Comparison of ENCODE assay signal across 38 cellular contexts in the genomic region with DNA sequence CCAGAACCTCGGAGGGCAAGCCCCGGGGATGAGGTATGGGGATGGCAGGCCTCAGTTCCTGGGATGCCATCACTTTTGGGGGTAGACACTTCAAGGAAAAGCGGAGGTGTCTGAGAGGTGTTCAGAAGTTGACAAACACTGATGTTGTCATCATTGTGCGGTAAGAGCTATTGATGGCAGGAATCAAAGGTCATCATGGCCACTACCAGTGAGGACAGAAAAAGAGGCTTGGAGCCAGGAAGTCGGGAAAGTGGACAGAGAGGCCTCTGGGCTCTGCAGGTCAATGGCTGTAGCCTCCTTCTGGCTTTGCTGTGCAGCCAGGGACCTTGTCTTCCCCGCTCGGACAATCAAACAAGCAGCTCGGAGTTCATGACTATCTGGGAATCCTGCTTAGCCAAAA.
"Had no signal": no experiment of that assay in that cellular context is flagged by ENCODE, and none has a peak within 500 bp of the region (broad histone marks: within the 10 kb centered on the region; RNA-seq: fewer than 3 reads in every experiment).

No MANE protein-coding gene starts in this region.

- FAIRE-seq: astrocyte, TTC549 had no signal

- H3K36me3 ChIP-seq: adrenal gland, cardiac muscle cell had no signal

- H3K9me3 ChIP-seq: adrenal gland, body of pancreas had no signal

- H3K27me3 ChIP-seq: adrenal gland, body of pancreas, cardiac muscle cell had no signal

- H3K36me3 Mint-ChIP-seq: activated CD4-positive, alpha-beta memory T cell treated with anti-CD3 and anti-CD28 coated beads for 36 hours; activated naive CD4-positive, alpha-beta T cell treated with anti-CD3 and anti-CD28 coated beads, Interleukin-2, amount 50 U/mL, for 72 hours; activated naive CD8-positive, alpha-beta T cell treated with anti-CD3 and anti-CD28 coated beads for 36 hours had no signal

- ATAC-seq: activated CD8-positive, alpha-beta T cell treated with anti-CD3 and anti-CD28 coated beads for 36 hours; activated naive CD4-positive, alpha-beta T cell treated with anti-CD3 and anti-CD28 coated beads, Interleukin-2, amount 50 U/mL, for 72 hours; activated T-cell treated with anti-CD3 and anti-CD28 coated beads, Interleukin-2, amount 50 U/mL, for 4 hours; activated T-cell treated with anti-CD3 and anti-CD28 coated beads, Interleukin-2, amount 50 U/mL, for 72 hours; activated T-helper 17 cell treated with anti-CD3 and anti-CD28 coated beads, Interleukin-2, amount 50 U/mL, for 72 hours; body of pancreas had no signal

- H3K4me1 ChIP-seq: adrenal gland, body of pancreas had no signal

- H3K27ac Mint-ChIP-seq: activated B cell treated with CpG ODN at 0.5 μM for 24 hours; activated CD4-positive, alpha-beta memory T cell treated with anti-CD3 and anti-CD28 coated beads for 36 hours; activated CD4-positive, alpha-beta T cell treated with anti-CD3 and anti-CD28 coated beads, Interleukin-2, amount 10 ng/mL, durations not matched to agents 24 days and 14 days; activated CD8-positive, alpha-beta T cell treated with anti-CD3 and anti-CD28 coated beads for 36 hours; activated naive CD4-positive, alpha-beta T cell treated with anti-CD3 and anti-CD28 coated beads for 36 hours; activated naive CD8-positive, alpha-beta T cell treated with anti-CD3 and anti-CD28 coated beads for 36 hours; activated T-cell treated with anti-CD3 and anti-CD28 coated beads, Interleukin-2, amount 50 U/mL, for 72 hours; activated T-helper 1 cell treated with anti-CD3 and anti-CD28 coated beads, Interleukin-12 subunit alpha, Interleukin-12 subunit beta, Interleukin-2, Interleukin-4 antibody, amounts not matched to agents 30 ng/mL and 10 ng/mL and 1 ng/mL, durations not matched to agents 14 hours and 24 hours and 36 hours; activated T-helper 17 cell treated with anti-CD3 and anti-CD28 coated beads, Interleukin-2, amount 50 U/mL, for 72 hours; T-helper 1 cell treated with Interleukin-12 subunit alpha and Interleukin-12 subunit beta and Interleukin-4 antibody, amounts not matched to agents 30 μg/mL and 1 μg/mL, for 36 hours; T-helper 2 cell treated with Interferon-gamma antibody and Interleukin-4, amounts not matched to agents 5 μg/mL and 100 μg/mL, for 36 hours had no signal

- H3K27ac ChIP-seq: adrenal gland, body of pancreas, cardiac muscle cell, VCaP had no signal

- H3K4me3 ChIP-seq: adrenal gland, body of pancreas, cardiac muscle cell had no signal

- H3K4me1 Mint-ChIP-seq: activated B cell treated with CpG ODN at 0.5 μM for 24 hours; activated CD4-positive, alpha-beta T cell treated with anti-CD3 and anti-CD28 coated beads, Interleukin-2, amount 10 ng/mL, durations not matched to agents 24 days and 14 days; activated naive CD8-positive, alpha-beta T cell treated with anti-CD3 and anti-CD28 coated beads for 36 hours; activated T-helper 17 cell treated with anti-CD3 and anti-CD28 coated beads, Interleukin-2, amount 50 U/mL, for 72 hours; central memory CD8-positive, alpha-beta T cell had no signal

- DNase-seq: activated B cell treated with CpG ODN at 0.5 μM for 24 hours; activated CD4-positive, alpha-beta memory T cell treated with anti-CD3 and anti-CD28 coated beads for 36 hours; activated CD4-positive, alpha-beta T cell treated with anti-CD3 and anti-CD28 coated beads for 4 hours; activated CD4-positive, alpha-beta T cell treated with anti-CD3 and anti-CD28 coated beads, Interleukin-2, amount 10 ng/mL, durations not matched to agents 24 days and 14 days; activated CD4-positive, alpha-beta T cell treated with anti-CD3 and anti-CD28 coated beads, Interleukin-2, amount 50 U/mL, for 1 hour; activated CD4-positive, alpha-beta T cell treated with anti-CD3 and anti-CD28 coated beads, Interleukin-2, amount 50 U/mL, for 4 hours; activated CD4-positive, CD25-positive, alpha-beta regulatory T cell treated with anti-CD3 and anti-CD28 coated beads, Interleukin-2, amount 50 U/mL, for 72 hours; activated CD8-positive, alpha-beta memory T cell treated with anti-CD3 and anti-CD28 coated beads, Interleukin-2, amount 50 U/mL, for 4 hours; activated CD8-positive, alpha-beta T cell treated with anti-CD3 and anti-CD28 coated beads for 36 hours; activated effector memory CD4-positive, alpha-beta T cell treated with anti-CD3 and anti-CD28 coated beads, Interleukin-2, amount 50 U/mL, for 16 hours; activated gamma-delta T cell treated with Interleukin-2 at 50 U/mL for 16 hours; activated naive CD4-positive, alpha-beta T cell; activated naive CD4-positive, alpha-beta T cell treated with anti-CD3 and anti-CD28 coated beads for 36 hours; activated naive CD4-positive, alpha-beta T cell treated with anti-CD3 and anti-CD28 coated beads, Interleukin-2, amount 50 U/mL, for 16 hours; activated naive CD8-positive, alpha-beta T cell treated with anti-CD3 and anti-CD28 coated beads for 36 hours; activated T-cell treated with anti-CD3 and anti-CD28 coated beads for 4 hours; activated T-cell treated with anti-CD3 and anti-CD28 coated beads, Interleukin-2, amount 50 U/mL, for 1 hour; activated T-cell treated with anti-CD3 and anti-CD28 coated beads, Interleukin-2, amount 50 U/mL, for 4 hours; activated T-cell treated with anti-CD3 and anti-CD28 coated beads, Interleukin-2, amount 50 U/mL, for 72 hours; adrenal gland; amniotic stem cell; aorta; body of pancreas; caudate nucleus; SW 1271; T-helper 1 cell; T-helper 2 cell; T-helper 9 cell had no signal

- H3K4me3 Mint-ChIP-seq: activated B cell treated with CpG ODN at 0.5 μM for 24 hours; activated CD4-positive, alpha-beta memory T cell treated with anti-CD3 and anti-CD28 coated beads for 36 hours; activated CD4-positive, alpha-beta T cell treated with anti-CD3 and anti-CD28 coated beads, Interleukin-2, amount 10 ng/mL, durations not matched to agents 24 days and 14 days; activated CD8-positive, alpha-beta T cell treated with anti-CD3 and anti-CD28 coated beads for 36 hours; activated naive CD4-positive, alpha-beta T cell treated with anti-CD3 and anti-CD28 coated beads for 36 hours; activated naive CD8-positive, alpha-beta T cell treated with anti-CD3 and anti-CD28 coated beads for 36 hours; activated T-cell treated with anti-CD3 and anti-CD28 coated beads, Interleukin-2, amount 50 U/mL, for 4 hours; activated T-cell treated with anti-CD3 and anti-CD28 coated beads, Interleukin-2, amount 50 U/mL, for 72 hours; activated T-helper 1 cell treated with anti-CD3 and anti-CD28 coated beads, Interleukin-12 subunit alpha, Interleukin-12 subunit beta, Interleukin-2, Interleukin-4 antibody, amounts not matched to agents 30 ng/mL and 10 ng/mL and 1 ng/mL, durations not matched to agents 14 hours and 24 hours and 36 hours; activated T-helper 17 cell treated with anti-CD3 and anti-CD28 coated beads, Interleukin-2, amount 50 U/mL, for 72 hours; central memory CD8-positive, alpha-beta T cell; T-helper 1 cell treated with Interleukin-12 subunit alpha and Interleukin-12 subunit beta and Interleukin-4 antibody, amounts not matched to agents 30 μg/mL and 1 μg/mL, for 36 hours; T-helper 2 cell treated with Interferon-gamma antibody and Interleukin-4, amounts not matched to agents 5 μg/mL and 100 μg/mL, for 36 hours had no signal

- H3K9me3 Mint-ChIP-seq: activated CD4-positive, alpha-beta T cell treated with anti-CD3 and anti-CD28 coated beads, Interleukin-2, amount 10 ng/mL, durations not matched to agents 24 days and 14 days; activated CD8-positive, alpha-beta T cell treated with anti-CD3 and anti-CD28 coated beads for 36 hours; activated naive CD4-positive, alpha-beta T cell treated with anti-CD3 and anti-CD28 coated beads for 36 hours; activated naive CD4-positive, alpha-beta T cell treated with anti-CD3 and anti-CD28 coated beads, Interleukin-2, amount 50 U/mL, for 72 hours; activated naive CD8-positive, alpha-beta T cell treated with anti-CD3 and anti-CD28 coated beads for 36 hours; activated T-cell treated with anti-CD3 and anti-CD28 coated beads, Interleukin-2, amount 50 U/mL, for 4 hours; activated T-helper 1 cell treated with anti-CD3 and anti-CD28 coated beads, Interleukin-12 subunit alpha, Interleukin-12 subunit beta, Interleukin-2, Interleukin-4 antibody, amounts not matched to agents 30 ng/mL and 10 ng/mL and 1 ng/mL, durations not matched to agents 14 hours and 24 hours and 36 hours; activated T-helper 17 cell treated with anti-CD3 and anti-CD28 coated beads, Interleukin-2, amount 50 U/mL, for 72 hours; central memory CD8-positive, alpha-beta T cell; T-helper 1 cell treated with Interleukin-12 subunit alpha and Interleukin-12 subunit beta and Interleukin-4 antibody, amounts not matched to agents 30 μg/mL and 1 μg/mL, for 36 hours; T-helper 2 cell treated with Interferon-gamma antibody and Interleukin-4, amounts not matched to agents 5 μg/mL and 100 μg/mL, for 36 hours had no signal

- H3K27me3 Mint-ChIP-seq: activated B cell treated with CpG ODN at 0.5 μM for 24 hours; activated CD4-positive, alpha-beta memory T cell treated with anti-CD3 and anti-CD28 coated beads for 36 hours; activated CD4-positive, alpha-beta T cell treated with anti-CD3 and anti-CD28 coated beads, Interleukin-2, amount 10 ng/mL, durations not matched to agents 24 days and 14 days; activated CD8-positive, alpha-beta T cell treated with anti-CD3 and anti-CD28 coated beads for 36 hours; activated naive CD8-positive, alpha-beta T cell treated with anti-CD3 and anti-CD28 coated beads for 36 hours; activated T-helper 17 cell treated with anti-CD3 and anti-CD28 coated beads, Interleukin-2, amount 50 U/mL, for 72 hours; central memory CD8-positive, alpha-beta T cell had no signal
